ENCODE assay signal across 8 cellular contexts in the genomic region with DNA sequence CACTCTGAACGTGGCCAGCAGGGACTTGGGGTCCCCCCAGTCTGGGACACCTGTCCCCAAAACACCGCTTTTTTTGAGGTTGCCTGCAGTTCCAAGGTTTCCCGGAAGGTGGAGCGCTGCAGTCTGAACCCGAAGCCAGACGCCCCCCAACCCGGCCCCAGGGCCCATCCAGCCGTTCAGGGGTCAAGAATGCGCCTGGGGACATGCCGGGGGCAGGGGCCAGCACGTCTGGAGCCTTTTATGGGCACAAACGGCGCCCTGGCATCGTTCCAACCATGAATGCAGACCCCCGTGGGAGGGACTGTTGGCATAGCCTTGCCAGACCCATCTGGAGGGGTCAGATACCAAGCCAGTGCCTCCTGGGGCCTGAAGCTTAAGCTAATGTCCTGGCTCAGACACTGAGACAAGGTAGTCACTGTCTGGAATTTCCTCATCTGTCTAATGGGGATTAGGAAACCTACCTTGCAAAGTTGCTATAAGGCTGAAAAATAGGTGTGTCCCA. TPM values are rescaled to one million over a fixed set of nuclear protein-coding genes. Genes with fewer than 3 reads are reported as not detected.
A peak's percentile ranks its signal among the peaks of the same experiment; 100 is the strongest.
DNase-seq lines count a peak whose midpoint lies in the region; ATAC-seq, FAIRE-seq and TF ChIP-seq lines count a peak whose summit lies in the region.

No MANE protein-coding gene starts in this region.

- DNase-seq in NCI-H2171 treated with DMSO at 0.1 percent for 48 hours (lab: John Stamatoyannopoulos, UW) (peak; percentile 16), NCI-H2171 (lab: John Stamatoyannopoulos, UW) (no peak), T-helper 1 cell (peak; percentile 17 to 57 (median 38)), K562 (ENCODE audit: extremely low read depth in 1 of 4, low spot score in 3 of 4) (peak; percentile 59 to 72 (median 71)), memory B cell (ENCODE audit: low spot score in 2 of 2) (peak; percentile 65 to 83), upper lobe of right lung (no peak), DMS79 treated with DMSO at 0.1 percent for 48 hours (lab: John Stamatoyannopoulos, UW) (no peak), midbrain (lab: John Stamatoyannopoulos, UW) (no peak)

- CTCF ChIA-PET in K562 (lab: Yijun Ruan, JAX; ENCODE audit: low intra/inter-chr PET ratio) = interaction anchor here (0.5 kb wide), 1 partner anchor 60 kb away, joined by 4 read pairs; no protein-coding TSS in a partner anchor

- H3K4me3 Mint-ChIP-seq in memory B cell = no peak overlapping the region

- FAIRE-seq in K562 (lab: Jason Lieb, UNC) = no peak

- peaks cover 13% of the 10 kb centered on the region for H3K27me3 Mint-ChIP-seq in memory B cell

- H3K36me3 Mint-ChIP-seq in memory B cell = no peaks in the 10 kb centered on the region

- no TSS peak for BruUV-seq in K562 (replicated peaks; lab: Mats Ljungman, UMichigan)

- H3K9me3 Mint-ChIP-seq in memory B cell = no peaks in the 10 kb centered on the region

- H3K27ac ChIP-seq in K562 (ENCODE audit: extremely low read depth, low read depth, low read length) = no peak overlapping the region
- H3K27ac ChIP-seq in upper lobe of right lung = no peak overlapping the region

- TF ChIP-seq EP300 in K562 (IDR thresholded peaks at IDR 0.05; ENCODE audit: low read length) = no peak

- POLR2A ChIA-PET in K562 (lab: Yijun Ruan, JAX) = interaction anchor here (0.7 kb wide), 1 partner anchor 124 kb away, joined by 3 read pairs; no protein-coding TSS in a partner anchor

- H3K27me3 ChIP-seq in K562 (ENCODE audit: control insufficient read depth in 2 of 2, insufficient read depth in 2 of 2, low read length in 2 of 2) (peaks cover 0 to 6% of the 10 kb centered on the region in 2 experiments; a peak in 3 of 5 replicates), upper lobe of right lung (peaks cover 27% of the 10 kb centered on the region)

- no peaks in the 10 kb centered on the region for H3K79me2 ChIP-seq in K562 (ENCODE audit: control insufficient read depth, insufficient read depth, low read length)

- TF ChIP-seq RAD21 in K562 (CRISPR knock-in tag; conservative IDR thresholded peaks at IDR 0.05 in 1 of 2, IDR thresholded peaks at IDR 0.05 in 1 of 2) = peak in 1 of 2 experiments; percentile 41; a peak in 2 of 4 replicates

- in situ Hi-C loops in K562 (cut with MboI) = no loop called here

- no peak for TF ChIP-seq POLR2A in K562 (conservative IDR thresholded peaks at IDR 0.05)

- no peaks in the 10 kb centered on the region for H4K20me1 ChIP-seq in K562 (replicated peaks; ENCODE audit: control insufficient read depth, insufficient read depth, low read length)

- no peaks in the 10 kb centered on the region for H3K9me1 ChIP-seq in K562 (ENCODE audit: control insufficient read depth, insufficient read depth, low read length)

- no peaks in the 10 kb centered on the region for H3K36me3 ChIP-seq in K562 (ENCODE audit: control insufficient read depth, insufficient read depth, low read length)
- H3K36me3 ChIP-seq in upper lobe of right lung = no peaks in the 10 kb centered on the region

- H3K4me3 ChIP-seq in K562 (no peak overlapping the region), upper lobe of right lung (no peak overlapping the region)

- WGBS in K562 (ENCODE audit: insufficient coverage, low coverage, missing lambda C conversion rate) = 4% methylated on average over 13 of the region's 15 CpGs

- H3K4me2 ChIP-seq in K562 (ENCODE audit: insufficient read depth, low read length) = peak overlapping the region; percentile 25

- H2AFZ ChIP-seq in K562 (ENCODE audit: low read depth, low read length) = peak overlapping the region; percentile 11; the same call in 1 of the 2 replicates

- intact Hi-C loops in K562 (cut with micrococcal nuclease) (no loop called here), upper lobe of right lung (cut with DNase I) (no loop called here)

- peaks cover 2% of the 10 kb centered on the region for H3K4me1 Mint-ChIP-seq in memory B cell

- peaks cover 0 to 34% of the 10 kb centered on the region in 2 experiments; a peak in 3 of 5 replicates for H3K4me1 ChIP-seq in K562 (replicated peaks in 1 of 2; ENCODE audit: control insufficient read depth in 2 of 2, insufficient read depth in 2 of 2, low read length in 2 of 2)
- H3K4me1 ChIP-seq in upper lobe of right lung = peaks cover 9% of the 10 kb centered on the region

- H3K9ac ChIP-seq in K562 (ENCODE audit: insufficient read depth in 1 of 2, low read depth in 2 of 2, low read length in 2 of 2) = peak overlapping the region in 1 of 2 experiments; percentile 88; a peak in 2 of 4 replicates

- H3K9me3 ChIP-seq in K562 (replicated peaks; ENCODE audit: control insufficient read depth, insufficient read depth, low read depth, low read length) (no peaks in the 10 kb centered on the region), upper lobe of right lung (no peaks in the 10 kb centered on the region)

- no peak overlapping the region for H3K27ac Mint-ChIP-seq in memory B cell

- TF ChIP-seq CTCF in K562 (IDR thresholded peaks at IDR 0.05 in 2 of 3, conservative IDR thresholded peaks at IDR 0.05 in 1 of 3; ENCODE audit: insufficient read depth in 2 of 3, low read depth in 1 of 3, low read length in 3 of 3) (peak; percentile 65 to 93 (median 65)), upper lobe of right lung (IDR thresholded peaks at IDR 0.05) (peak; percentile 71)

- ATAC-seq in K562 (peak; percentile 56; the same call in 2 of the 3 replicates), memory B cell (ENCODE audit: low read depth) (no peak), upper lobe of right lung (peak; percentile 20)

RNA-seq across cellular contexts. Expression of gene S1PR5, which starts 6.9 kb away (rescaled TPM):
- total RNA-seq in K562 (2011; cell fraction: chromatin; rRNA removed; ENCODE audit: low replicate concordance) = 0.48 and 1.0 TPM in 2 replicates
- 0.92 and 1.0 TPM in 2 replicates for total RNA-seq in K562 (2011; cell fraction: nucleolus; rRNA removed)
- 0.31 and 0.81 TPM in 2 replicates for total RNA-seq in K562 (2011; cell fraction: nucleoplasm; rRNA removed)
- total RNA-seq in K562 (2014; rRNA removed) (0.18 and 0.37 TPM in 2 replicates), K562 (2014; rRNA removed; fragmentation: Illumina TruSeq; extraction: Trizol) (0.26 TPM in 1 of 2 replicates, not detected in the other), K562 (2015; rRNA removed; fragmentation: Illumina TruSeq; extraction: Trizol) (0.11 TPM in 1 of 2 replicates, not detected in the other), K562 (2021) (0.16 and 0.35 TPM in 2 replicates), upper lobe of right lung (2.1 TPM)
- polyA plus RNA-seq in K562 (2011; rRNA removed) (0.14 and 0.54 TPM in 2 replicates), K562 (2014; fragmentation: Illumina TruSeq; extraction: Trizol) (0.17 TPM in 1 of 2 replicates, not detected in the other), K562 (2014; fragmentation: Nextera tagmentation; extraction: Ambion mirVana) (under 1 TPM in 1 of 2 experiments, not detected in 1; 0.03 TPM), K562 (2014; rRNA removed) (0.12 and 0.49 TPM in 2 replicates)
- 0.19 and 1.3 TPM in 2 replicates for polyA plus RNA-seq in K562 (2011; cell fraction: cytosol; rRNA removed)
- 0.15 and 0.46 TPM in 2 replicates for polyA plus RNA-seq in K562 (2011; cell fraction: nucleus; rRNA removed)
- polyA plus RNA-seq in K562 (2012) = 0.12 and 0.25 TPM in 2 replicates
- 0.67 and 0.78 TPM in 2 replicates for polyA minus RNA-seq in K562 (2011; rRNA and poly(A)+ RNA removed)
- not detected in 2 replicates for polyA minus RNA-seq in K562 (2011; cell fraction: cytosol; rRNA and poly(A)+ RNA removed)
- 0.27 and 0.44 TPM in 2 replicates for polyA minus RNA-seq in K562 (2011; cell fraction: nucleus; rRNA and poly(A)+ RNA removed)

RNA-seq across cellular contexts. Expression of gene KEAP1, which starts 7.2 kb away (rescaled TPM):
- 50.9 and 183 TPM in 2 replicates for total RNA-seq in K562 (2011; cell fraction: chromatin; rRNA removed; ENCODE audit: low replicate concordance)
- total RNA-seq in K562 (2011; cell fraction: nucleolus; rRNA removed) = 102 and 110 TPM in 2 replicates
- 55.9 and 62.1 TPM in 2 replicates for total RNA-seq in K562 (2011; cell fraction: nucleoplasm; rRNA removed)
- total RNA-seq in K562 (2014; rRNA removed) (78.3 and 99.2 TPM in 2 replicates), K562 (2014; rRNA removed; fragmentation: Illumina TruSeq; extraction: Trizol) (52.7 and 64.4 TPM in 2 replicates), K562 (2015; rRNA removed; fragmentation: Illumina TruSeq; extraction: Trizol) (81.5 and 82.9 TPM in 2 replicates), K562 (2021) (95.6 and 96.4 TPM in 2 replicates), upper lobe of right lung (69.1 TPM)
- polyA plus RNA-seq in K562 (2011; rRNA removed) (62.6 and 72.0 TPM in 2 replicates), K562 (2014; fragmentation: Illumina TruSeq; extraction: Trizol) (56.1 and 61.8 TPM in 2 replicates), K562 (2014; fragmentation: Nextera tagmentation; extraction: Ambion mirVana) (1 to 10 TPM; 2.1 to 8.3 TPM), K562 (2014; rRNA removed) (64.3 and 67.5 TPM in 2 replicates)
- 55.6 and 109 TPM in 2 replicates for polyA plus RNA-seq in K562 (2011; cell fraction: cytosol; rRNA removed)
- polyA plus RNA-seq in K562 (2011; cell fraction: nucleus; rRNA removed) = 51.7 and 82.4 TPM in 2 replicates
- polyA plus RNA-seq in K562 (2012) = 62.6 and 63.7 TPM in 2 replicates
- polyA minus RNA-seq in K562 (2011; rRNA and poly(A)+ RNA removed) = 54.1 and 87.9 TPM in 2 replicates
- polyA minus RNA-seq in K562 (2011; cell fraction: cytosol; rRNA and poly(A)+ RNA removed) = 50.6 and 75.7 TPM in 2 replicates
- polyA minus RNA-seq in K562 (2011; cell fraction: nucleus; rRNA and poly(A)+ RNA removed) = 28.0 and 39.2 TPM in 2 replicates

RNA-seq across cellular contexts. Expression of gene ATG4D, which starts 33.4 kb away (rescaled TPM):
- total RNA-seq in K562 (2011; cell fraction: chromatin; rRNA removed; ENCODE audit: low replicate concordance) = 20.6 and 77.4 TPM in 2 replicates
- 91.2 and 95.1 TPM in 2 replicates for total RNA-seq in K562 (2011; cell fraction: nucleolus; rRNA removed)
- 39.5 and 45.9 TPM in 2 replicates for total RNA-seq in K562 (2011; cell fraction: nucleoplasm; rRNA removed)
- total RNA-seq in K562 (2014; rRNA removed) = 37.2 and 41.3 TPM in 2 replicates
- total RNA-seq in K562 (2014; rRNA removed; fragmentation: Illumina TruSeq; extraction: Trizol) = 9.1 and 12.8 TPM in 2 replicates
- 22.9 and 26.8 TPM in 2 replicates for total RNA-seq in K562 (2015; rRNA removed; fragmentation: Illumina TruSeq; extraction: Trizol)
- 55.9 and 66.1 TPM in 2 replicates for total RNA-seq in K562 (2021)
- polyA plus RNA-seq in K562 (2011; rRNA removed) = 20.4 and 27.9 TPM in 2 replicates
- 36.3 and 59.9 TPM in 2 replicates for polyA plus RNA-seq in K562 (2011; cell fraction: cytosol; rRNA removed)
- polyA plus RNA-seq in K562 (2011; cell fraction: nucleus; rRNA removed) = 75.3 and 124 TPM in 2 replicates
- polyA plus RNA-seq in K562 (2012) = 45.0 and 67.2 TPM in 2 replicates
- 22.9 and 40.2 TPM in 2 replicates for polyA plus RNA-seq in K562 (2014; fragmentation: Illumina TruSeq; extraction: Trizol)
- polyA plus RNA-seq in K562 (2014; fragmentation: Nextera tagmentation; extraction: Ambion mirVana) = 1 to 10 TPM in 1 of 2 experiments, under 1 TPM in 1; 0.51 to 1.7 TPM
- 45.4 and 55.3 TPM in 2 replicates for polyA plus RNA-seq in K562 (2014; rRNA removed)
- 7.4 and 12.6 TPM in 2 replicates for polyA minus RNA-seq in K562 (2011; rRNA and poly(A)+ RNA removed)
- polyA minus RNA-seq in K562 (2011; cell fraction: cytosol; rRNA and poly(A)+ RNA removed) = 18.2 and 37.3 TPM in 2 replicates
- 20.8 and 24.9 TPM in 2 replicates for polyA minus RNA-seq in K562 (2011; cell fraction: nucleus; rRNA and poly(A)+ RNA removed)
- total RNA-seq in upper lobe of right lung = 21.0 TPM

RNA-seq across cellular contexts. Expression of gene KRI1, which starts 55.5 kb away (rescaled TPM):
- 85.4 and 105 TPM in 2 replicates for total RNA-seq in K562 (2011; cell fraction: chromatin; rRNA removed; ENCODE audit: low replicate concordance)
- 60.1 and 62.2 TPM in 2 replicates for total RNA-seq in K562 (2011; cell fraction: nucleolus; rRNA removed)
- 49.0 and 54.8 TPM in 2 replicates for total RNA-seq in K562 (2011; cell fraction: nucleoplasm; rRNA removed)
- total RNA-seq in K562 (2014; rRNA removed) = 44.6 and 50.3 TPM in 2 replicates
- total RNA-seq in K562 (2014; rRNA removed; fragmentation: Illumina TruSeq; extraction: Trizol) = 21.9 and 22.0 TPM in 2 replicates
- total RNA-seq in K562 (2015; rRNA removed; fragmentation: Illumina TruSeq; extraction: Trizol) = 24.7 and 25.0 TPM in 2 replicates
- total RNA-seq in K562 (2021) = 34.3 and 37.7 TPM in 2 replicates
- 20.0 and 22.8 TPM in 2 replicates for polyA plus RNA-seq in K562 (2011; rRNA removed)
- 10.8 and 17.6 TPM in 2 replicates for polyA plus RNA-seq in K562 (2011; cell fraction: cytosol; rRNA removed)
- 52.6 and 92.9 TPM in 2 replicates for polyA plus RNA-seq in K562 (2011; cell fraction: nucleus; rRNA removed)
- 34.7 and 40.9 TPM in 2 replicates for polyA plus RNA-seq in K562 (2012)
- 35.2 and 37.7 TPM in 2 replicates for polyA plus RNA-seq in K562 (2014; fragmentation: Illumina TruSeq; extraction: Trizol)
- polyA plus RNA-seq in K562 (2014; fragmentation: Nextera tagmentation; extraction: Ambion mirVana) = 1 to 10 TPM; 1.1 to 2.0 TPM
- 45.3 and 50.7 TPM in 2 replicates for polyA plus RNA-seq in K562 (2014; rRNA removed)
- polyA minus RNA-seq in K562 (2011; rRNA and poly(A)+ RNA removed) = 15.9 and 20.0 TPM in 2 replicates
- 19.5 and 21.1 TPM in 2 replicates for polyA minus RNA-seq in K562 (2011; cell fraction: cytosol; rRNA and poly(A)+ RNA removed)
- polyA minus RNA-seq in K562 (2011; cell fraction: nucleus; rRNA and poly(A)+ RNA removed) = 19.5 and 20.2 TPM in 2 replicates
- total RNA-seq in upper lobe of right lung = 19.6 TPM

RNA-seq across cellular contexts. Expression of gene CDKN2D, which starts 58.4 kb away (rescaled TPM):
- 3.0 and 4.1 TPM in 2 replicates for total RNA-seq in K562 (2011; cell fraction: chromatin; rRNA removed; ENCODE audit: low replicate concordance)
- 4.5 and 5.1 TPM in 2 replicates for total RNA-seq in K562 (2011; cell fraction: nucleolus; rRNA removed)
- total RNA-seq in K562 (2011; cell fraction: nucleoplasm; rRNA removed) = 4.1 and 6.0 TPM in 2 replicates
- 1.7 and 2.7 TPM in 2 replicates for total RNA-seq in K562 (2014; rRNA removed)
- 1.7 and 2.4 TPM in 2 replicates for total RNA-seq in K562 (2014; rRNA removed; fragmentation: Illumina TruSeq; extraction: Trizol)
- 3.2 and 3.7 TPM in 2 replicates for total RNA-seq in K562 (2015; rRNA removed; fragmentation: Illumina TruSeq; extraction: Trizol)
- 4.1 and 4.7 TPM in 2 replicates for total RNA-seq in K562 (2021)
- 5.7 and 6.6 TPM in 2 replicates for polyA plus RNA-seq in K562 (2011; rRNA removed)
- 9.6 and 11.2 TPM in 2 replicates for polyA plus RNA-seq in K562 (2011; cell fraction: cytosol; rRNA removed)
- polyA plus RNA-seq in K562 (2011; cell fraction: nucleus; rRNA removed) = 4.6 and 6.0 TPM in 2 replicates
- polyA plus RNA-seq in K562 (2012) = 4.6 and 12.8 TPM in 2 replicates
- polyA plus RNA-seq in K562 (2014; fragmentation: Illumina TruSeq; extraction: Trizol) = 3.7 and 4.0 TPM in 2 replicates
- 1 to 10 TPM in 1 of 2 experiments, under 1 TPM in 1; 0.41 to 1.0 TPM for polyA plus RNA-seq in K562 (2014; fragmentation: Nextera tagmentation; extraction: Ambion mirVana)
- polyA plus RNA-seq in K562 (2014; rRNA removed) = 6.7 and 8.2 TPM in 2 replicates
- 1.7 and 2.1 TPM in 2 replicates for polyA minus RNA-seq in K562 (2011; rRNA and poly(A)+ RNA removed)
- polyA minus RNA-seq in K562 (2011; cell fraction: cytosol; rRNA and poly(A)+ RNA removed) = 1.9 and 5.0 TPM in 2 replicates
- 1.1 and 1.2 TPM in 2 replicates for polyA minus RNA-seq in K562 (2011; cell fraction: nucleus; rRNA and poly(A)+ RNA removed)
- total RNA-seq in upper lobe of right lung = 10.5 TPM

Comparison
In these comparisons a context has a peak if more than half of its experiments do, and no peak if none do; other contexts are left out.
1. DNase-seq: peak in NCI-H2171 treated with DMSO at 0.1 percent for 48 hours (single experiment), T-helper 1 cell (5 of 5), K562 (4 of 4) and memory B cell (2 of 2); none in NCI-H2171 (single experiment), upper lobe of right lung (single experiment), DMS79 treated with DMSO at 0.1 percent for 48 hours (single experiment) and midbrain (single experiment).